22 cellular contexts compared by ENCODE assay signal in genomic region chr14:104152686-104153398, GRCh38. TPM values are rescaled to one million over a fixed set of nuclear protein-coding genes. Genes with fewer than 3 reads are reported as not detected.
"Had no signal": no experiment of that assay in that cellular context is flagged by ENCODE, and none has a peak within 500 bp of the region (broad histone marks: within the 10 kb centered on the region; RNA-seq: fewer than 3 reads in every experiment).

No MANE protein-coding gene starts in this region.

- H3K9me3 Mint-ChIP-seq: IgD-negative memory B cell had no signal

- H3K9me3 ChIP-seq: SJCRH30 had no signal

- H3K4me1 Mint-ChIP-seq: IgD-negative memory B cell had no signal

- H3K27ac ChIP-seq: HL-60, KMS-11, SJCRH30 had no signal

- H3K27ac Mint-ChIP-seq: IgD-negative memory B cell had no signal

- H3K27me3 ChIP-seq: SJCRH30 had no signal

- DNase-seq: Kasumi-1, MM.1S, NCI-H1092 treated with DMSO at 0.1 percent for 48 hours, NCI-H1436, NCI-H187, NCI-H2029, NCI-H2081 treated with DMSO at 0.1 percent for 48 hours, NCI-H2171, NCI-H226, NCI-H446, NCI-H510A, NCI-H524 treated with DMSO at 0.1 percent for 48 hours, NCI-H69, NCI-H774, RPMI8226, SHP77, SJCRH30 had no signal

- H3K9ac ChIP-seq: KMS-11 had no signal

- H3K4me2 ChIP-seq: KMS-11 had no signal

- H3K4me3 ChIP-seq: K562, SJCRH30 had no signal

- H3K4me3 Mint-ChIP-seq: IgD-negative memory B cell had no signal

RNA-seq across cellular contexts. Expression of gene KIF26A, which starts 14.5 kb away (rescaled TPM):
- total RNA-seq: M059J had no signal
- polyA plus RNA-seq: IgD-negative memory B cell, K562 had no signal
